In the genomic region with DNA sequence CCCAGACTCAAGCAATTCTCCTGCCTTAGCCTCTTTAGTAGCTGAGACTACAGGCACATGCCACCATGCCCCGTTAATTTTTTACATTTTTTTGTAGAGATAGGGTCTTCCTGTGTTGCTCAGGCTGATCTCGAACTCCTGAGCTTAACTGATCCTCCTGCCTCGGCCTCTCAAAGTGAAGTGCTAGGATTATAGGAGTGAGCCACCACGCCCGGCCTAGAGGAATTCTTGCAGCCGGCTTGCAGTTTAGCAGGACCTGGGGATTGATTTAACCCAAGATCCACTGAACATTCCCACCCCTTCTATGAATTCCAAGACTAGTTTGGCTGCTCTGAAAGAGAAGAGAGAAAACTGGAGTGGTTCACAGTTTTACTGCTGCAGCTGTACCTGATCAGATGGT, we compare ENCODE assay signal across 17 cellular contexts.
DNase-seq lines count a peak whose midpoint lies in the region; ATAC-seq and TF ChIP-seq lines count a peak whose summit lies in the region.
"Had no signal": no experiment of that assay in that cellular context is flagged by ENCODE, and none has a peak within 500 bp of the region (broad histone marks: within the 10 kb centered on the region; RNA-seq: fewer than 3 reads in every experiment).

No MANE protein-coding gene starts in this region.

- TF ChIP-seq CTCF in CD8-positive, alpha-beta T cell (IDR thresholded peaks at IDR 0.05), result no peak
- no peak for TF ChIP-seq CTCF in foreskin fibroblast (IDR thresholded peaks at IDR 0.05; ENCODE audit: low read depth, low read length)

- no peak overlapping the region for H3K4me3 ChIP-seq in CD8-positive, alpha-beta T cell (ENCODE audit: low read depth, low read length)
- no peak overlapping the region for H3K4me3 ChIP-seq in foreskin fibroblast (ENCODE audit: low read depth in 1 of 2, low read length in 2 of 2)
- H3K4me3 ChIP-seq: BLaER1 treated with 17β-estradiol and CSF1 and Interleukin-3, amounts not matched to agents 10 nM and 100 nM had no signal

- H3K4me1 ChIP-seq in CD8-positive, alpha-beta T cell (ENCODE audit: insufficient read depth, low read length), result peaks cover 84% of the 10 kb centered on the region
- H3K4me1 ChIP-seq: Caco-2 had no signal

- no peak for DNase-seq in activated T-cell treated with anti-CD3 and anti-CD28 coated beads, Interleukin-2, amount 50 U/mL, for 24 hours
- DNase-seq in activated T-cell treated with anti-CD3 and anti-CD28 coated beads, Interleukin-2, amount 50 U/mL, for 1 hour, result no peak
- no peak for DNase-seq in CD8-positive, alpha-beta T cell
- no peak for DNase-seq in activated naive CD8-positive, alpha-beta T cell treated with anti-CD3 and anti-CD28 coated beads for 36 hours
- no peak for DNase-seq in stimulated activated effector memory CD8-positive, alpha-beta T cell treated with anti-CD3 and anti-CD28 coated beads, Interleukin-12 subunit alpha, Interleukin-12 subunit beta, amount 100 ng/mL, for 72 hours (ENCODE audit: low spot score in 2 of 2)
- DNase-seq in foreskin fibroblast, result no peak
- no peak for DNase-seq in NCI-H2107 treated with DMSO at 0.1 percent for 48 hours (lab: John Stamatoyannopoulos, UW; ENCODE audit: unreplicated experiment)
- DNase-seq: 8988T; ACHN; Caco-2; CD8-positive, alpha-beta memory T cell; DND-41; GDM1; GOT3; H9 had no signal

- no peaks in the 10 kb centered on the region for H3K27me3 ChIP-seq in CD8-positive, alpha-beta T cell (ENCODE audit: insufficient read depth, low read length)
- H3K27me3 ChIP-seq: BLaER1 treated with 17β-estradiol and CSF1 and Interleukin-3, amounts not matched to agents 10 nM and 100 nM had no signal

- H3K9me3 ChIP-seq in CD8-positive, alpha-beta T cell (ENCODE audit: low read length), result no peaks in the 10 kb centered on the region
- H3K9me3 ChIP-seq: BLaER1 treated with 17β-estradiol and CSF1 and Interleukin-3, amounts not matched to agents 10 nM and 100 nM; Caco-2 had no signal

- POLR2A ChIA-PET in CD8-positive, alpha-beta T cell (lab: Charles Lee), result interaction anchor here (1.2 kb wide), 1 partner anchor 63 kb away, joined by 3 read pairs; no protein-coding TSS in a partner anchor

- ATAC-seq in CD8-positive, alpha-beta T cell, result no peak
- ATAC-seq in stimulated activated effector memory CD8-positive, alpha-beta T cell treated with anti-CD3 and anti-CD28 coated beads, Interleukin-12 subunit alpha, Interleukin-12 subunit beta, amount 100 ng/mL, for 72 hours, result no peak

- H3K36me3 Mint-ChIP-seq in activated T-cell treated with anti-CD3 and anti-CD28 coated beads, Interleukin-2, amount 50 U/mL, for 24 hours (ENCODE audit: low read depth), result peaks cover 5% of the 10 kb centered on the region
- H3K36me3 Mint-ChIP-seq in CD8-positive, alpha-beta T cell, result peaks cover 9% of the 10 kb centered on the region
- peaks cover 2% of the 10 kb centered on the region for H3K36me3 Mint-ChIP-seq in activated naive CD8-positive, alpha-beta T cell treated with anti-CD3 and anti-CD28 coated beads for 36 hours
- H3K36me3 Mint-ChIP-seq in stimulated activated effector memory CD8-positive, alpha-beta T cell treated with anti-CD3 and anti-CD28 coated beads, Interleukin-12 subunit alpha, Interleukin-12 subunit beta, amount 100 ng/mL, for 72 hours, result no peaks in the 10 kb centered on the region

- no peak overlapping the region for H3K4me3 Mint-ChIP-seq in activated T-cell treated with anti-CD3 and anti-CD28 coated beads, Interleukin-2, amount 50 U/mL, for 24 hours
- no peak overlapping the region for H3K4me3 Mint-ChIP-seq in CD8-positive, alpha-beta T cell
- no peak overlapping the region for H3K4me3 Mint-ChIP-seq in activated naive CD8-positive, alpha-beta T cell treated with anti-CD3 and anti-CD28 coated beads for 36 hours
- H3K4me3 Mint-ChIP-seq in stimulated activated effector memory CD8-positive, alpha-beta T cell treated with anti-CD3 and anti-CD28 coated beads, Interleukin-12 subunit alpha, Interleukin-12 subunit beta, amount 100 ng/mL, for 72 hours, result no peak overlapping the region
- H3K4me3 Mint-ChIP-seq: H9 had no signal

- no peaks in the 10 kb centered on the region for H3K9me3 Mint-ChIP-seq in activated T-cell treated with anti-CD3 and anti-CD28 coated beads, Interleukin-2, amount 50 U/mL, for 24 hours
- no peaks in the 10 kb centered on the region for H3K9me3 Mint-ChIP-seq in CD8-positive, alpha-beta T cell
- H3K9me3 Mint-ChIP-seq in activated naive CD8-positive, alpha-beta T cell treated with anti-CD3 and anti-CD28 coated beads for 36 hours, result no peaks in the 10 kb centered on the region
- no peaks in the 10 kb centered on the region for H3K9me3 Mint-ChIP-seq in stimulated activated effector memory CD8-positive, alpha-beta T cell treated with anti-CD3 and anti-CD28 coated beads, Interleukin-12 subunit alpha, Interleukin-12 subunit beta, amount 100 ng/mL, for 72 hours
- H3K9me3 Mint-ChIP-seq: H9 had no signal

- peak overlapping the region; percentile 68 for H3K27ac Mint-ChIP-seq in activated T-cell treated with anti-CD3 and anti-CD28 coated beads, Interleukin-2, amount 50 U/mL, for 24 hours
- peak overlapping the region; percentile 81 for H3K27ac Mint-ChIP-seq in CD8-positive, alpha-beta T cell
- H3K27ac Mint-ChIP-seq in activated naive CD8-positive, alpha-beta T cell treated with anti-CD3 and anti-CD28 coated beads for 36 hours, result peak overlapping the region; percentile 70
- peak overlapping the region; percentile 30 for H3K27ac Mint-ChIP-seq in stimulated activated effector memory CD8-positive, alpha-beta T cell treated with anti-CD3 and anti-CD28 coated beads, Interleukin-12 subunit alpha, Interleukin-12 subunit beta, amount 100 ng/mL, for 72 hours

- H3K4me1 Mint-ChIP-seq in activated T-cell treated with anti-CD3 and anti-CD28 coated beads, Interleukin-2, amount 50 U/mL, for 24 hours (ENCODE audit: low read depth), result peaks cover 87% of the 10 kb centered on the region
- peaks cover 91% of the 10 kb centered on the region for H3K4me1 Mint-ChIP-seq in CD8-positive, alpha-beta T cell (ENCODE audit: low read depth)
- peaks cover 70% of the 10 kb centered on the region for H3K4me1 Mint-ChIP-seq in activated naive CD8-positive, alpha-beta T cell treated with anti-CD3 and anti-CD28 coated beads for 36 hours
- peaks cover 64% of the 10 kb centered on the region for H3K4me1 Mint-ChIP-seq in stimulated activated effector memory CD8-positive, alpha-beta T cell treated with anti-CD3 and anti-CD28 coated beads, Interleukin-12 subunit alpha, Interleukin-12 subunit beta, amount 100 ng/mL, for 72 hours

- no peaks in the 10 kb centered on the region for H3K36me3 ChIP-seq in CD8-positive, alpha-beta T cell (ENCODE audit: insufficient read depth, low read length)

- CTCF ChIA-PET in CD8-positive, alpha-beta T cell (lab: Charles Lee), result no interaction called here

- H3K27ac ChIP-seq in CD8-positive, alpha-beta T cell (ENCODE audit: low read depth, low read length), result no peak overlapping the region
- H3K27ac ChIP-seq: BLaER1 treated with 17β-estradiol and CSF1 and Interleukin-3, amounts not matched to agents 10 nM and 100 nM; HL-60 had no signal

- no peaks in the 10 kb centered on the region for H3K27me3 Mint-ChIP-seq in activated T-cell treated with anti-CD3 and anti-CD28 coated beads, Interleukin-2, amount 50 U/mL, for 24 hours
- H3K27me3 Mint-ChIP-seq in CD8-positive, alpha-beta T cell (ENCODE audit: low read depth), result no peaks in the 10 kb centered on the region
- H3K27me3 Mint-ChIP-seq in activated naive CD8-positive, alpha-beta T cell treated with anti-CD3 and anti-CD28 coated beads for 36 hours, result no peaks in the 10 kb centered on the region
- H3K27me3 Mint-ChIP-seq: CD8-positive, alpha-beta memory T cell had no signal

- intact Hi-C loops in CD8-positive, alpha-beta T cell (cut with DNase I, micrococcal nuclease), result loop anchor here in 1 of 2 experiments (10.0 kb wide), 1 partner anchor 60 kb away; the partner anchor contains the start of gene TNRC6B

Comparison
In these comparisons a context has a peak if more than half of its experiments do, and no peak if none do; other contexts are left out.
1. H3K27ac Mint-ChIP-seq: peak in every context shown above with its lines; median percentile 81 in CD8-positive, alpha-beta T cell; 70 in activated naive CD8-positive, alpha-beta T cell treated with anti-CD3 and anti-CD28 coated beads for 36 hours; 68 in activated T-cell treated with anti-CD3 and anti-CD28 coated beads, Interleukin-2, amount 50 U/mL, for 24 hours; 30 in stimulated activated effector memory CD8-positive, alpha-beta T cell treated with anti-CD3 and anti-CD28 coated beads, Interleukin-12 subunit alpha, Interleukin-12 subunit beta, amount 100 ng/mL, for 72 hours.